Comparison of ENCODE assay signal across 7 cellular contexts in the genomic region with DNA sequence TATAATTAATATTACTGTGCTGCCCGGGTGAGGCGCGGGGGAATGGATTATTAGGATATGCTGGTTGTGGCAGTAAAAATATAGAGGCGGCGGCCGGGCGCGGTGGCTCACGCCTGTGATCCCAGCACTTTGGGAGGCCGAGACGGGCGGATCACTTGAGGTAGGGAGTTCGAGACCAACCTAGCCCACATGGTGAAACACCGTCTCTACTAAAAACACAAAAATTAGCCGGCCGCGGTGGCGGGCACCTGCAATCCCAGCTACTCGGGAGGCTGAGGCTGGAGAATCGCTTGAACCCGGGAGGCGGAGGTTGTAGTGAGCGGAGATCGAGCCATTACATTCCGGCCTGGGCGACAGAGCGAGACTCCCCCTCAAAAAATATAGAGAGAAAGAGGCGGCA. TPM values are rescaled to one million over a fixed set of nuclear protein-coding genes. Genes with fewer than 3 reads are reported as not detected.
DNase-seq lines count a peak whose midpoint lies in the region; ATAC-seq and TF ChIP-seq lines count a peak whose summit lies in the region.
"Not testable (repeated sequence)": the region's sequence is repeated elsewhere in the genome, so short reads cannot be mapped to it uniquely, and the experiment has no call there.

No MANE protein-coding gene starts in this region.

- H3K9ac ChIP-seq in MM.1S (ENCODE audit: low read length): not testable (repeated sequence)

- in situ Hi-C loops in gastrocnemius medialis (cut with MboI; ENCODE audit: low sequenced_read_pairs in 4 of 4): not testable (repeated sequence)

- H3K4me1 Mint-ChIP-seq in activated CD4-positive, alpha-beta T cell treated with anti-CD3 and anti-CD28 coated beads, Interleukin-2, amount 10 ng/mL, durations not matched to agents 7 days and 5 days: peaks cover 41% of the 10 kb centered on the region
- H3K4me1 Mint-ChIP-seq in brain: peaks cover 57% of the 10 kb centered on the region

- DNase-seq in DMS53 (lab: John Stamatoyannopoulos, UW): peak; percentile 23
- DNase-seq in MM.1S; activated CD4-positive, alpha-beta T cell treated with anti-CD3 and anti-CD28 coated beads, Interleukin-2, amount 10 ng/mL, durations not matched to agents 7 days and 5 days; fibroblast of the aortic adventitia (ENCODE audit: low read depth); gastrocnemius medialis: not testable (repeated sequence)
- peak; percentile 12 to 52 (median 47) for DNase-seq in mucosa of descending colon

- TF ChIP-seq POLR2A in gastrocnemius medialis (IDR thresholded peaks at IDR 0.05): not testable (repeated sequence)

- not testable (repeated sequence) for H3K27me3 ChIP-seq in MM.1S (replicated peaks; ENCODE audit: insufficient read depth, low read length); gastrocnemius medialis

- H3K4me1 ChIP-seq in MM.1S (ENCODE audit: low read length); mucosa of descending colon (ENCODE audit: low read depth); gastrocnemius medialis: not testable (repeated sequence)

- H3K4me3 Mint-ChIP-seq in activated CD4-positive, alpha-beta T cell treated with anti-CD3 and anti-CD28 coated beads, Interleukin-2, amount 10 ng/mL, durations not matched to agents 7 days and 5 days: peak overlapping the region; percentile 95
- peak overlapping the region; percentile 94 to 99 (median 95) for H3K4me3 Mint-ChIP-seq in brain

- H3K4me3 ChIP-seq in MM.1S (ENCODE audit: low read length) (peak overlapping the region; percentile 96; the same call in 1 of the 2 replicates), fibroblast of the aortic adventitia (ENCODE audit: low read depth, low read length) (peak overlapping the region; percentile 82), gastrocnemius medialis (peak overlapping the region; percentile 67 to 90 (median 82))
- not testable (repeated sequence) for H3K4me3 ChIP-seq in mucosa of descending colon

- CTCF ChIA-PET in activated CD4-positive, alpha-beta T cell treated with anti-CD3 and anti-CD28 coated beads, Interleukin-2, amount 10 ng/mL, durations not matched to agents 7 days and 5 days (lab: Charles Lee): interaction anchor here (1.9 to 2.5 kb wide), 2 partner anchors 10 to 19 kb away, joined by 6 read pairs; no protein-coding TSS in a partner anchor

- H3K27me3 Mint-ChIP-seq in activated CD4-positive, alpha-beta T cell treated with anti-CD3 and anti-CD28 coated beads, Interleukin-2, amount 10 ng/mL, durations not matched to agents 7 days and 5 days; brain: not testable (repeated sequence)

- not testable (repeated sequence) for H3K79me2 ChIP-seq in MM.1S (ENCODE audit: low read length)

- POLR2A ChIA-PET in activated CD4-positive, alpha-beta T cell treated with anti-CD3 and anti-CD28 coated beads, Interleukin-2, amount 10 ng/mL, durations not matched to agents 7 days and 5 days (lab: Charles Lee): not testable (repeated sequence)

- peak overlapping the region; percentile 98 for H2AFZ ChIP-seq in MM.1S (ENCODE audit: low read length)

- not testable (repeated sequence) for TF ChIP-seq CTCF in MM.1S (IDR thresholded peaks at IDR 0.05; ENCODE audit: low read length); brain (conservative IDR thresholded peaks at IDR 0.05); fibroblast of the aortic adventitia (IDR thresholded peaks at IDR 0.05; ENCODE audit: insufficient read depth, low read length); mucosa of descending colon (IDR thresholded peaks at IDR 0.05); gastrocnemius medialis (IDR thresholded peaks at IDR 0.05 in 4 of 5, conservative IDR thresholded peaks at IDR 0.05 in 1 of 5)

- peak overlapping the region; percentile 71; the same call in 1 of the 2 replicates for H3K4me2 ChIP-seq in MM.1S (ENCODE audit: low read depth, low read length)

- intact Hi-C loops in mucosa of descending colon (cut with DNase I, micrococcal nuclease); gastrocnemius medialis (cut with DNase I; ENCODE audit: low total_unique reads): not testable (repeated sequence)

- not testable (repeated sequence) for H4K20me1 ChIP-seq in MM.1S (ENCODE audit: insufficient read depth, low read length)

- not testable (repeated sequence) for ATAC-seq in mucosa of descending colon, gastrocnemius medialis

- H3K9me2 ChIP-seq in MM.1S (replicated peaks; ENCODE audit: insufficient read depth, low read length): not testable (repeated sequence)

- H3K27ac Mint-ChIP-seq in activated CD4-positive, alpha-beta T cell treated with anti-CD3 and anti-CD28 coated beads, Interleukin-2, amount 10 ng/mL, durations not matched to agents 7 days and 5 days: peak overlapping the region; percentile 100
- H3K27ac Mint-ChIP-seq in brain: peak overlapping the region; percentile 62 to 100 (median 94)

- H3F3A ChIP-seq in MM.1S (ENCODE audit: insufficient read depth, low read length): not testable (repeated sequence)

- H3K27ac ChIP-seq in MM.1S (ENCODE audit: low read length): not testable (repeated sequence)
- H3K27ac ChIP-seq in gastrocnemius medialis: peak overlapping the region in 2 of 4 donors; percentile 87 to 90

- H3K9me3 ChIP-seq in MM.1S (replicated peaks; ENCODE audit: insufficient read depth, low read length); mucosa of descending colon; gastrocnemius medialis: not testable (repeated sequence)

- not testable (repeated sequence) for H3K9me3 Mint-ChIP-seq in activated CD4-positive, alpha-beta T cell treated with anti-CD3 and anti-CD28 coated beads, Interleukin-2, amount 10 ng/mL, durations not matched to agents 7 days and 5 days; brain

- H3K36me3 ChIP-seq in MM.1S (replicated peaks; ENCODE audit: insufficient read depth, low read length); mucosa of descending colon (ENCODE audit: low read depth); gastrocnemius medialis: not testable (repeated sequence)

- not testable (repeated sequence) for H3K36me3 Mint-ChIP-seq in activated CD4-positive, alpha-beta T cell treated with anti-CD3 and anti-CD28 coated beads, Interleukin-2, amount 10 ng/mL, durations not matched to agents 7 days and 5 days (ENCODE audit: low read depth); brain

RNA-seq across cellular contexts. Expression of a gene that starts 0.6 kb away (rescaled TPM):
- 10 to 100 TPM; 10.9 to 12.4 TPM for total RNA-seq in activated CD4-positive, alpha-beta T cell treated with anti-CD3 and anti-CD28 coated beads, Interleukin-2, amount 10 ng/mL, durations not matched to agents 7 days and 5 days
- 1.4 TPM for polyA plus RNA-seq in brain (ENCODE audit: insufficient read depth, low read depth, low replicate concordance)
- 21.2 and 45.5 TPM in 2 replicates for total RNA-seq in fibroblast of the aortic adventitia (ENCODE audit: low replicate concordance)
- total RNA-seq in mucosa of descending colon: 10 to 100 TPM in 1 of 3 donors, 1 to 10 TPM in 2; 6.0 to 13.2 (median 8.6) TPM
- total RNA-seq in gastrocnemius medialis: 1 to 10 TPM in 1 of 4 donors, under 1 TPM in 3; 0.07 to 1.2 (median 0.43) TPM
